8 cellular contexts compared by ENCODE assay signal in genomic region chr2:96265840-96266569, GRCh38. TPM values are rescaled to one million over a fixed set of nuclear protein-coding genes. Genes with fewer than 3 reads are reported as not detected.
A peak's percentile ranks its signal among the peaks of the same experiment; 100 is the strongest.
DNase-seq lines count a peak whose midpoint lies in the region; ATAC-seq and TF ChIP-seq lines count a peak whose summit lies in the region.

Gene CIAO1, plus strand, starts transcription at chr2:96266225. Its CDS starts 126 bp downstream, at chr2:96266351.
Gene TMEM127, minus strand, starts transcription at chr2:96265997. Its CDS starts 616 bp downstream, at chr2:96265381.

- peaks cover 39% of the 10 kb centered on the region for H3F3A ChIP-seq in PC-9 (ENCODE audit: insufficient read depth, low read depth)

- no peaks in the 10 kb centered on the region for H3K9me3 ChIP-seq in PC-9 (ENCODE audit: insufficient read depth, low read depth)
- no peaks in the 10 kb centered on the region for H3K9me3 ChIP-seq in mucosa of stomach (ENCODE audit: control insufficient read depth, low read length)

- H3K27me3 ChIP-seq in PC-9 (ENCODE audit: insufficient read depth, low read depth) (no peaks in the 10 kb centered on the region), mucosa of stomach (ENCODE audit: control insufficient read depth, insufficient read depth, low read length) (no peaks in the 10 kb centered on the region)

- DNase-seq in DMS53 (lab: John Stamatoyannopoulos, UW) (peak; percentile 100), PC-9 (peak; percentile 96 to 99), erythroblast (lab: John Stamatoyannopoulos, UW) (peak; percentile 98 to 99)
- DNase-seq in Jurkat, Clone E6-1 (ENCODE audit: low read depth, low spot score): peak; percentile 93
- peak; percentile 97 for DNase-seq in activated T-cell treated with anti-CD3 and anti-CD28 coated beads, Interleukin-2, amount 50 U/mL, for 1 hour
- DNase-seq in stimulated activated CD8-positive, alpha-beta memory T cell treated with anti-CD3 and anti-CD28 coated beads, Interleukin-7, amount 100 ng/mL, for 1 hour (ENCODE audit: low read depth in 2 of 2): peak; percentile 94 to 97

- CTCF ChIA-PET in PC-9 (lab: Charles Lee): no interaction called here

- H2AFZ ChIP-seq in PC-9: peak within 1 kb of the TSS; percentile 93

- peaks cover 46% of the 10 kb centered on the region for H4K20me1 ChIP-seq in PC-9 (ENCODE audit: insufficient read depth)

- POLR2A ChIA-PET in PC-9 (lab: Charles Lee; ENCODE audit: unreplicated experiment): no interaction called here

- peaks cover 74% of the 10 kb centered on the region for H3K79me2 ChIP-seq in PC-9 (ENCODE audit: low read depth)

- peak; percentile 92 for ATAC-seq in GM21619 (IDR thresholded peaks at IDR 0.05; ENCODE audit: unreplicated experiment)

- intact Hi-C loops in PC-9 (cut with micrococcal nuclease; ENCODE audit: unreplicated experiment): loop anchor here (1.0 to 5.0 kb wide), 4 partner anchors 39 to 243 kb away; partner anchors contain the start of genes NCAPH, SNRNP200 and STARD7

- no TSS peak for BruUV-seq in PC-9 (replicated peaks; lab: Mats Ljungman, UMichigan)

- H3K36me3 ChIP-seq in PC-9 (ENCODE audit: low read depth) (peaks cover 44% of the 10 kb centered on the region), mucosa of stomach (ENCODE audit: control insufficient read depth, insufficient read depth, low read length) (peaks cover 8% of the 10 kb centered on the region)

- peak within 1 kb of the TSS; percentile 48 for H3K27ac ChIP-seq in PC-9

- no peaks in the 10 kb centered on the region for H3K9me2 ChIP-seq in PC-9 (ENCODE audit: insufficient read depth)

- peak within 1 kb of the TSS; percentile 99 for H3K4me3 ChIP-seq in Jurkat, Clone E6-1 (ENCODE audit: low read length)
- peak within 1 kb of the TSS; percentile 92 for H3K4me3 ChIP-seq in PC-9
- peak within 1 kb of the TSS; percentile 74 for H3K4me3 ChIP-seq in mucosa of stomach (ENCODE audit: low read length)

- H3K4me1 ChIP-seq in PC-9 (replicated peaks; ENCODE audit: insufficient read depth): peaks cover 42% of the 10 kb centered on the region
- peaks cover 37% of the 10 kb centered on the region for H3K4me1 ChIP-seq in mucosa of stomach (ENCODE audit: control insufficient read depth, insufficient read depth, low read length)

- peak within 1 kb of the TSS; percentile 97 for H3K4me2 ChIP-seq in PC-9

- peak within 1 kb of the TSS; percentile 93 for H3K9ac ChIP-seq in mucosa of stomach (ENCODE audit: low read length)

- peak; percentile 86 for TF ChIP-seq POLR2A in erythroblast (IDR thresholded peaks at IDR 0.05; ENCODE audit: low read length)

- TF ChIP-seq CTCF in PC-9 (conservative IDR thresholded peaks at IDR 0.05): no peak; the same call in 1 of the 2 replicates

RNA-seq across cellular contexts. Expression of gene CIAO1, which starts in this region (rescaled TPM):
- 78.8 TPM for polyA plus RNA-seq in Jurkat, Clone E6-1 (2012; ENCODE audit: insufficient read depth, insufficient read length)
- total RNA-seq in PC-9 (2021): 85.3 and 99.5 TPM in 2 replicates

RNA-seq across cellular contexts. Expression of gene TMEM127, which starts in this region (rescaled TPM):
- polyA plus RNA-seq in Jurkat, Clone E6-1 (2012; ENCODE audit: insufficient read depth, insufficient read length): 12.6 TPM
- total RNA-seq in PC-9 (2021): 38.4 and 50.3 TPM in 2 replicates

Comparison
In these comparisons a context has a peak if more than half of its experiments do, and no peak if none do; other contexts are left out.
1. Peak in every context shown above with its lines: DNase-seq, ATAC-seq, H3K4me3 ChIP-seq and H3K27ac ChIP-seq.